ENCODE assay signal across 8 cellular contexts in genomic region chr9:109640232-109641078, GRCh38.
A peak's percentile ranks its signal among the peaks of the same experiment; 100 is the strongest.
DNase-seq lines count a peak whose midpoint lies in the region; ATAC-seq and TF ChIP-seq lines count a peak whose summit lies in the region.

No MANE protein-coding gene starts in this region.

- no peaks in the 10 kb centered on the region for H3K27me3 ChIP-seq in testis

- ATAC-seq in left lobe of liver (peak; percentile 88), HG03159 (IDR thresholded peaks at IDR 0.05; ENCODE audit: unreplicated experiment) (no peak)

- TF ChIP-seq CTCF in testis (IDR thresholded peaks at IDR 0.05): no peak

- DNase-seq in NCI-H345 (lab: John Stamatoyannopoulos, UW) (peak; percentile 80), left lobe of liver (ENCODE audit: low spot score) (peak; percentile 48), testis (peak; percentile 41), activated gamma-delta T cell treated with Interleukin-2 at 50 U/mL for 16 hours (no peak)
- no peak for DNase-seq in activated naive CD4-positive, alpha-beta T cell treated with anti-CD3 and anti-CD28 coated beads, Interleukin-2, amount 50 U/mL, for 16 hours

- H3K9ac ChIP-seq in ES-I3 (ENCODE audit: low read depth, low read length): peak overlapping the region; percentile 64; the same call in 1 of the 2 replicates

- H3K27ac ChIP-seq in cingulate gyrus (ENCODE audit: low read depth, low read length) (peak overlapping the region; percentile 86), testis (no peak overlapping the region)

- 0% methylated on average over 23 to 56 of the region's 74 CpGs for WGBS in testis, 2 donors

- peak overlapping the region; percentile 9 to 27 for H3K4me3 ChIP-seq in testis

- H3K36me3 ChIP-seq in ES-I3 (ENCODE audit: insufficient read depth, low read length) (no peaks in the 10 kb centered on the region), testis (ENCODE audit: low read depth, missing control alignments) (no peaks in the 10 kb centered on the region)

- H3K4me1 ChIP-seq in ES-I3 (ENCODE audit: insufficient read depth, low read length): no peaks in the 10 kb centered on the region
- H3K4me1 ChIP-seq in testis: peaks cover 10% of the 10 kb centered on the region

- intact Hi-C loops in testis (cut with DNase I; ENCODE audit: low total_unique reads): no loop called here

- no peak for TF ChIP-seq POLR2A in testis (IDR thresholded peaks at IDR 0.05)

- H3K9me3 ChIP-seq in ES-I3 (ENCODE audit: control insufficient read depth, insufficient read depth, low read length): no peaks in the 10 kb centered on the region
- H3K9me3 ChIP-seq in testis: no peaks in the 10 kb centered on the region

Comparison
In these comparisons a context has a peak if more than half of its experiments do, and no peak if none do; other contexts are left out.
1. DNase-seq: peak in NCI-H345 (single experiment), left lobe of liver (single experiment) and testis (single experiment); none in activated gamma-delta T cell treated with Interleukin-2 at 50 U/mL for 16 hours (single experiment) and activated naive CD4-positive, alpha-beta T cell treated with anti-CD3 and anti-CD28 coated beads, Interleukin-2, amount 50 U/mL, for 16 hours (single experiment).